In genomic region chrX:130984782-130985181, GRCh38 we compare ENCODE assay signal across 24 cellular contexts.
"Had no signal": no experiment of that assay in that cellular context is flagged by ENCODE, and none has a peak within 500 bp of the region (broad histone marks: within the 10 kb centered on the region; RNA-seq: fewer than 3 reads in every experiment).

No MANE protein-coding gene starts in this region.

- ATAC-seq: activated CD8-positive, alpha-beta memory T cell treated with anti-CD3 and anti-CD28 coated beads, Interleukin-2, amount 10 ng/mL, durations not matched to agents 7 days and 5 days; activated CD8-positive, alpha-beta T cell treated with anti-CD3 and anti-CD28 coated beads for 36 hours; left lung; natural killer cell; pancreas; right lobe of liver; stimulated activated naive B cell treated with anti-CD40 and anti-IgM and Interleukin-4, amounts not matched to agents 10 μg/mL and 1 μg/mL and 100 μg/mL, for 72 hours had no signal

- H3K27me3 ChIP-seq: left lung, testis, upper lobe of left lung had no signal

- H3K4me3 ChIP-seq: left lung, lung, pancreas, right lobe of liver, testis, upper lobe of left lung had no signal

- H3K4me3 Mint-ChIP-seq: activated CD4-positive, alpha-beta T cell treated with anti-CD3 and anti-CD28 coated beads, Interleukin-2, amount 10 ng/mL, durations not matched to agents 7 days and 5 days; activated CD8-positive, alpha-beta memory T cell treated with anti-CD3 and anti-CD28 coated beads, Interleukin-2, amount 10 ng/mL, durations not matched to agents 7 days and 5 days; activated CD8-positive, alpha-beta T cell treated with anti-CD3 and anti-CD28 coated beads for 36 hours; activated naive CD4-positive, alpha-beta T cell treated with anti-CD3 and anti-CD28 coated beads, Interleukin-2, amount 50 U/mL, for 24 hours; brain; immature natural killer cell; natural killer cell; stimulated activated naive B cell treated with anti-CD40 and anti-IgM and Interleukin-4, amounts not matched to agents 10 μg/mL and 1 μg/mL and 100 μg/mL, for 72 hours had no signal

- FAIRE-seq: endometrium, pancreas, small intestine, TTC549 had no signal

- H3K27ac Mint-ChIP-seq: activated CD4-positive, alpha-beta T cell treated with anti-CD3 and anti-CD28 coated beads, Interleukin-2, amount 10 ng/mL, durations not matched to agents 7 days and 5 days; activated CD8-positive, alpha-beta memory T cell treated with anti-CD3 and anti-CD28 coated beads, Interleukin-2, amount 10 ng/mL, durations not matched to agents 7 days and 5 days; activated CD8-positive, alpha-beta T cell treated with anti-CD3 and anti-CD28 coated beads for 36 hours; activated naive CD4-positive, alpha-beta T cell treated with anti-CD3 and anti-CD28 coated beads, Interleukin-2, amount 50 U/mL, for 24 hours; immature natural killer cell; natural killer cell; stimulated activated naive B cell treated with anti-CD40 and anti-IgM and Interleukin-4, amounts not matched to agents 10 μg/mL and 1 μg/mL and 100 μg/mL, for 72 hours had no signal

- H3K27ac ChIP-seq: left lung, pancreas, right lobe of liver, testis, upper lobe of left lung, WERI-Rb-1 had no signal

- H3K9me3 ChIP-seq: left lung, pancreas, right lobe of liver, testis, upper lobe of left lung had no signal

- H3K9me3 Mint-ChIP-seq: activated CD4-positive, alpha-beta T cell treated with anti-CD3 and anti-CD28 coated beads, Interleukin-2, amount 10 ng/mL, durations not matched to agents 7 days and 5 days; activated CD8-positive, alpha-beta T cell treated with anti-CD3 and anti-CD28 coated beads for 36 hours; activated naive CD4-positive, alpha-beta T cell treated with anti-CD3 and anti-CD28 coated beads, Interleukin-2, amount 50 U/mL, for 24 hours; brain; immature natural killer cell; natural killer cell; stimulated activated naive B cell treated with anti-CD40 and anti-IgM and Interleukin-4, amounts not matched to agents 10 μg/mL and 1 μg/mL and 100 μg/mL, for 72 hours had no signal

- DNase-seq: activated CD4-positive, alpha-beta T cell treated with anti-CD3 and anti-CD28 coated beads, Interleukin-2, amount 10 ng/mL, durations not matched to agents 7 days and 5 days; activated CD4-positive, CD25-positive, alpha-beta regulatory T cell treated with anti-CD3 and anti-CD28 coated beads, Interleukin-2, amount 50 U/mL, for 72 hours; activated CD8-positive, alpha-beta memory T cell treated with anti-CD3 and anti-CD28 coated beads, Interleukin-2, amount 10 ng/mL, durations not matched to agents 7 days and 5 days; activated CD8-positive, alpha-beta T cell treated with anti-CD3 and anti-CD28 coated beads for 36 hours; activated gamma-delta T cell treated with Interleukin-2 at 50 U/mL for 16 hours; activated T-cell treated with anti-CD3 and anti-CD28 coated beads for 4 hours; aorta; foreskin fibroblast; immature natural killer cell; left lung; natural killer cell; pancreas; right lobe of liver; small intestine; stimulated activated naive B cell treated with anti-CD40 and anti-IgM and Interleukin-4, amounts not matched to agents 10 μg/mL and 1 μg/mL and 100 μg/mL, for 72 hours; T-helper 1 cell; testis; upper lobe of left lung; WERI-Rb-1 had no signal

- H3K4me1 ChIP-seq: left lung, pancreas, right lobe of liver, testis, upper lobe of left lung had no signal

- H3K27me3 Mint-ChIP-seq: activated CD4-positive, alpha-beta T cell treated with anti-CD3 and anti-CD28 coated beads, Interleukin-2, amount 10 ng/mL, durations not matched to agents 7 days and 5 days; activated CD8-positive, alpha-beta memory T cell treated with anti-CD3 and anti-CD28 coated beads, Interleukin-2, amount 10 ng/mL, durations not matched to agents 7 days and 5 days; activated CD8-positive, alpha-beta T cell treated with anti-CD3 and anti-CD28 coated beads for 36 hours; activated naive CD4-positive, alpha-beta T cell treated with anti-CD3 and anti-CD28 coated beads, Interleukin-2, amount 50 U/mL, for 24 hours had no signal

- H3K4me1 Mint-ChIP-seq: activated CD4-positive, alpha-beta T cell treated with anti-CD3 and anti-CD28 coated beads, Interleukin-2, amount 10 ng/mL, durations not matched to agents 7 days and 5 days; activated CD8-positive, alpha-beta memory T cell treated with anti-CD3 and anti-CD28 coated beads, Interleukin-2, amount 10 ng/mL, durations not matched to agents 7 days and 5 days; activated naive CD4-positive, alpha-beta T cell treated with anti-CD3 and anti-CD28 coated beads, Interleukin-2, amount 50 U/mL, for 24 hours; immature natural killer cell; natural killer cell; stimulated activated naive B cell treated with anti-CD40 and anti-IgM and Interleukin-4, amounts not matched to agents 10 μg/mL and 1 μg/mL and 100 μg/mL, for 72 hours had no signal

- H3K36me3 Mint-ChIP-seq: activated CD8-positive, alpha-beta memory T cell treated with anti-CD3 and anti-CD28 coated beads, Interleukin-2, amount 10 ng/mL, durations not matched to agents 7 days and 5 days; activated naive CD4-positive, alpha-beta T cell treated with anti-CD3 and anti-CD28 coated beads, Interleukin-2, amount 50 U/mL, for 24 hours; brain; immature natural killer cell; natural killer cell; stimulated activated naive B cell treated with anti-CD40 and anti-IgM and Interleukin-4, amounts not matched to agents 10 μg/mL and 1 μg/mL and 100 μg/mL, for 72 hours had no signal

- H3K36me3 ChIP-seq: left lung, pancreas, right lobe of liver, upper lobe of left lung, WERI-Rb-1 had no signal
